29 cellular contexts compared by ENCODE assay signal in the genomic region with DNA sequence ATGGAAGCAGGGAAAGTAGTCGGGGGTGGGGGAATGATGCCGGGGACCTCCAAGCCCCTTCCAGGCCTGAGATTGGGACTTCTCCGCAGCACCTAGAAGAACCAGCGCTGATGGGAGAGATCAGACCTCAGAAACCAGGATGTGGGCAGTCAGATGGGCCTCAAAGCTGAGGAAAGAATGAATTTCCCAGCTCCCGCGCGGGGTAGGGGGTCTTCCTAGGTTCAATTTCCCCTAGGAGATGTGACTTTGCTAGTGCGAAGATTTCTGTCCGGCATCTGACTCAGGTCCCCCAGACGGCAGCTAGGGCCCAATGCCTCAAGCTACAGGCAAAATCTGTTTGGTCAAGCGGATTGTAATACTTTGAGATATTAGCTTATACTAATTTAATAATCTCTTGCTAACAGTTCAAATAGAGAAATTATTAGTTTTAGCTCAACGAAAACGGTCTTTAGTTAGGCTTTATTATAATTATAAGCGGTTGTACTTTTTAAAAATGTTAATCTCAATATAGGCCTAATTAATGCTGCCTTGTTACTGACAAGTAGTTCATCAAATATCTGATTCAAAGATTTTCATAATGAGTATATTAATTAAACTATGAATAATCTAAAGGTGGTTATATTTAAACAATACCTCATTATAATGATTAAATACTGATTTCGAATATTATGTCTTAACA. TPM values are rescaled to one million over a fixed set of nuclear protein-coding genes. Genes with fewer than 3 reads are reported as not detected.
DNase-seq lines count a peak whose midpoint lies in the region; ATAC-seq, FAIRE-seq and TF ChIP-seq lines count a peak whose summit lies in the region.
"Had no signal": no experiment of that assay in that cellular context is flagged by ENCODE, and none has a peak within 500 bp of the region (broad histone marks: within the 10 kb centered on the region; RNA-seq: fewer than 3 reads in every experiment).

No MANE protein-coding gene starts in this region.

- H3K27ac ChIP-seq in H1 (ENCODE audit: low read depth, low read length) (no peak overlapping the region), neuronal stem cell (replicated peaks; ENCODE audit: low read length) (no peak overlapping the region)
- H3K27ac ChIP-seq: esophagus squamous epithelium, hepatocyte, psoas muscle, SJCRH30, testis, uterus had no signal

- no peak overlapping the region for H2BK15ac ChIP-seq in H1 (ENCODE audit: low read length)
- H2BK15ac ChIP-seq in neuronal stem cell (ENCODE audit: low read length): no peak overlapping the region

- H3K18ac ChIP-seq in H1 (ENCODE audit: extremely low read depth, low read length) (no peak overlapping the region), neuronal stem cell (ENCODE audit: low read length) (no peak overlapping the region)

- H3K4me3 ChIP-seq in H7 (ENCODE audit: insufficient read depth, low read depth, low read length) (no peak overlapping the region), H1 (ENCODE audit: extremely low read depth in 1 of 4, insufficient read depth in 2 of 4, low read depth in 3 of 4, low read length in 4 of 4) (no peak overlapping the region), neuronal stem cell (ENCODE audit: low read length in 2 of 2) (no peak overlapping the region)
- H3K4me3 ChIP-seq: esophagus squamous epithelium, hepatocyte, psoas muscle, SJCRH30, testis, uterus had no signal

- no peak for TF ChIP-seq EP300 in H1 (IDR thresholded peaks at IDR 0.05; ENCODE audit: borderline replicate concordance in 1 of 2, low read depth in 2 of 2, low read length in 2 of 2)

- no peaks in the 10 kb centered on the region for H3K79me2 ChIP-seq in H1 (ENCODE audit: control insufficient read depth in 1 of 2, insufficient read depth in 2 of 2, low read length in 2 of 2)
- H3K79me2 ChIP-seq: hepatocyte had no signal

- H3K4me1 ChIP-seq in H1 (replicated peaks in 1 of 4; ENCODE audit: control insufficient read depth in 3 of 4, insufficient read depth in 4 of 4, low read length in 3 of 4) (peaks cover 0 to 37% (median 16%) of the 10 kb centered on the region in 4 experiments; a peak in 6 of 7 replicates), neuronal stem cell (ENCODE audit: control insufficient read depth in 2 of 2, insufficient read depth in 1 of 2, low read depth in 1 of 2, low read length in 2 of 2) (peaks cover 16 to 18% of the 10 kb centered on the region in 2 donors)
- H3K4me1 ChIP-seq: SJCRH30 had no signal

- POLR2A ChIA-PET in H1 (lab: Charles Lee; ENCODE audit: partially characterized antibody): interaction anchor here (0.6 to 14.0 kb wide), 3 partner anchors 10 to 102 kb away, joined by 3 to 184 read pairs (median 3); a partner anchor contains a TSS

- H3K23me2 ChIP-seq in H1 (ENCODE audit: low read depth, low read length): peaks cover 9% of the 10 kb centered on the region; the same call in 1 of the 2 replicates

- H3K9ac ChIP-seq in H1 (replicated peaks in 1 of 4; ENCODE audit: extremely low read depth in 1 of 4, low read depth in 3 of 4, low read length in 3 of 4) (no peak overlapping the region), neuronal stem cell (ENCODE audit: low read depth, low read length, poor library complexity) (no peak overlapping the region)

- H2AFZ ChIP-seq in H1 (ENCODE audit: low read length) (no peak overlapping the region), neuronal stem cell (ENCODE audit: low read length) (no peak overlapping the region)
- H2AFZ ChIP-seq: hepatocyte had no signal

- H3K56ac ChIP-seq in H1 (replicated peaks; ENCODE audit: insufficient read length, low read depth, low read length): no peak overlapping the region

- H3K79me1 ChIP-seq in H1 (ENCODE audit: low read depth, low read length) (no peaks in the 10 kb centered on the region), neuronal stem cell (ENCODE audit: low read depth, low read length) (no peaks in the 10 kb centered on the region)

- H3K23ac ChIP-seq in H1 (ENCODE audit: insufficient read length): no peak overlapping the region
- H3K23ac ChIP-seq in neuronal stem cell (ENCODE audit: low read depth, low read length, poor library complexity): no peak overlapping the region

- no peak overlapping the region for H2BK5ac ChIP-seq in H1 (ENCODE audit: low read depth, low read length)
- no peak overlapping the region for H2BK5ac ChIP-seq in neuronal stem cell (ENCODE audit: low read length)

- H4K91ac ChIP-seq in H1 (replicated peaks; ENCODE audit: insufficient read length, low read length) (no peak overlapping the region), neuronal stem cell (ENCODE audit: low read depth, low read length, poor library complexity) (no peak overlapping the region)

- no peak overlapping the region for H3K14ac ChIP-seq in H1 (ENCODE audit: insufficient read length)
- no peak overlapping the region for H3K14ac ChIP-seq in neuronal stem cell (ENCODE audit: low read length)

- H3K9me3 ChIP-seq in H1 (ENCODE audit: insufficient read depth in 2 of 2, low read depth in 1 of 2, low read length in 1 of 2) (no peaks in the 10 kb centered on the region), neuronal stem cell (replicated peaks in 1 of 2; ENCODE audit: control insufficient read depth in 2 of 2, insufficient read depth in 1 of 2, low read depth in 1 of 2, low read length in 2 of 2) (no peaks in the 10 kb centered on the region)
- H3K9me3 ChIP-seq: esophagus squamous epithelium, psoas muscle, SJCRH30, testis, uterus had no signal

- peak; percentile 18 for DNase-seq in ELF-1 (ENCODE audit: low read depth, low spot score)
- peak; percentile 68 for DNase-seq in H7
- peak in 1 of 2 experiments; percentile 54 for DNase-seq in H1 (ENCODE audit: low read depth in 1 of 2, low spot score in 2 of 2)
- peak; percentile 24 for DNase-seq in neuronal stem cell (ENCODE audit: low spot score)
- no peak for DNase-seq in stimulated activated CD4-positive, alpha-beta T cell treated with anti-CD3 and anti-CD28 coated beads, Interleukin-4, amount 100 ng/mL, for 4 hours
- no peak for DNase-seq in NCI-H1694 treated with DMSO at 0.1 percent for 48 hours (lab: John Stamatoyannopoulos, UW)
- DNase-seq: activated CD4-positive, alpha-beta memory T cell treated with anti-CD3 and anti-CD28 coated beads for 36 hours; activated effector memory CD4-positive, alpha-beta T cell treated with Interleukin-2 at 50 U/mL for 16 hours; activated naive CD8-positive, alpha-beta T cell treated with anti-CD3 and anti-CD28 coated beads, Interleukin-2, amount 10 ng/mL, durations not matched to agents 7 days and 5 days; caudate nucleus; esophagus squamous epithelium; foreskin melanocyte; left cardiac atrium; NCI-H2029 treated with DMSO at 0.1 percent for 48 hours; NCI-H2227 treated with DMSO at 0.1 percent for 48 hours; NCI-H526 treated with DMSO at 0.1 percent for 48 hours; psoas muscle; SJCRH30; stimulated activated naive CD8-positive, alpha-beta T cell treated with anti-CD3 and anti-CD28 coated beads, Interleukin-15, Interleukin-2, amounts not matched to agents 100 U/mL and 50 U/mL, for 24 hours; testis; uterus had no signal

- FAIRE-seq in H1 (lab: Jason Lieb, UNC): no peak
- FAIRE-seq: astrocyte, RCC 7860 had no signal

- no peak overlapping the region for H4K5ac ChIP-seq in H1 (ENCODE audit: insufficient read length, low read depth, low read length)

- no peak for TF ChIP-seq RAD21 in H1 (IDR thresholded peaks at IDR 0.05 in 1 of 2, conservative IDR thresholded peaks at IDR 0.05 in 1 of 2; ENCODE audit: low read depth in 2 of 2, low read length in 2 of 2)

- WGBS in H1 (ENCODE audit: extremely low coverage in 1 of 2, insufficient coverage in 1 of 2, insufficient read length in 1 of 2, insufficient replicate concordance in 2 of 2, low coverage in 1 of 2, low lambda C conversion rate in 2 of 2, missing lambda C conversion rate in 1 of 2), 2 experiments: 11% methylated on average over 12 of the region's 15 CpGs; no CpG with 5 or more reads in 1 of the 2 experiments
- WGBS in neuronal stem cell (ENCODE audit: extremely low coverage in 2 of 2, insufficient read length in 2 of 2, insufficient replicate concordance in 1 of 2), 2 donors: no CpG with 5 or more reads among the region's 15 CpGs

- H3K27me3 ChIP-seq in H7 (ENCODE audit: control insufficient read depth, insufficient read depth, low read length): peaks cover 99% of the 10 kb centered on the region
- H3K27me3 ChIP-seq in H1 (replicated peaks in 1 of 4; ENCODE audit: control insufficient read depth in 3 of 4, extremely low read depth in 1 of 4, insufficient read depth in 3 of 4, low read length in 3 of 4): peaks cover 96 to 100% (median 98%) of the 10 kb centered on the region in 4 experiments
- peaks cover 57 to 99% (median 92%) of the 10 kb centered on the region in 3 experiments for H3K27me3 ChIP-seq in neuronal stem cell (ENCODE audit: control insufficient read depth in 3 of 3, insufficient read depth in 3 of 3, low read depth in 1 of 3, low read length in 3 of 3)
- H3K27me3 ChIP-seq: SJCRH30 had no signal

- H4K8ac ChIP-seq in H1 (ENCODE audit: extremely low read depth, insufficient read depth, low read length) (no peak overlapping the region), neuronal stem cell (ENCODE audit: low read depth, low read length) (no peak overlapping the region)

- TF ChIP-seq CTCF in H1 (IDR thresholded peaks at IDR 0.05; ENCODE audit: control extremely low read depth in 1 of 3, insufficient read depth in 1 of 3, low read depth in 1 of 3, low read length in 3 of 3): no peak

- no peak overlapping the region for H2AK5ac ChIP-seq in H1 (ENCODE audit: low read depth, low read length)
- H2AK5ac ChIP-seq in neuronal stem cell (ENCODE audit: low read depth, low read length): no peak overlapping the region

- no peak overlapping the region for H2BK20ac ChIP-seq in H1 (ENCODE audit: low read length)

- no peak overlapping the region for H2BK12ac ChIP-seq in H1 (ENCODE audit: low read depth, low read length)
- H2BK12ac ChIP-seq in neuronal stem cell (ENCODE audit: low read length): no peak overlapping the region

- no peak for TF ChIP-seq POLR2A in H1 (IDR thresholded peaks at IDR 0.05; ENCODE audit: control extremely low read depth in 1 of 2, low read depth in 2 of 2, low read length in 2 of 2)

- H3K36me3 ChIP-seq in H7 (replicated peaks; ENCODE audit: control insufficient read depth, insufficient read depth, low read length): no peaks in the 10 kb centered on the region
- 0 out of 8 replicates have a peak, but pooled peaks cover 0 to 3% (median 0%) of the 10 kb centered on the region in 4 experiments for H3K36me3 ChIP-seq in H1 (ENCODE audit: control insufficient read depth in 2 of 4, insufficient read depth in 4 of 4, low read length in 3 of 4)
- no peaks in the 10 kb centered on the region for H3K36me3 ChIP-seq in neuronal stem cell (replicated peaks in 1 of 2; ENCODE audit: control insufficient read depth in 2 of 2, insufficient read depth in 2 of 2, low read length in 2 of 2)
- H3K36me3 ChIP-seq: esophagus squamous epithelium, uterus had no signal

- H4K20me1 ChIP-seq in H1 (replicated peaks in 1 of 2; ENCODE audit: control insufficient read depth in 1 of 2, insufficient read depth in 2 of 2, low read length in 2 of 2): peaks cover 17 to 30% of the 10 kb centered on the region in 2 experiments

- H3K4ac ChIP-seq in H1 (replicated peaks; ENCODE audit: insufficient read length, low read depth, low read length): no peak overlapping the region
- H3K4ac ChIP-seq in neuronal stem cell (ENCODE audit: low read length): no peak overlapping the region

- no peak for ATAC-seq in HG02938 (IDR thresholded peaks at IDR 0.05; ENCODE audit: unreplicated experiment)
- ATAC-seq in GM18511 (IDR thresholded peaks at IDR 0.05; ENCODE audit: unreplicated experiment): no peak
- ATAC-seq: HCT116; left cardiac atrium; psoas muscle; stimulated activated naive CD8-positive, alpha-beta T cell treated with anti-CD3 and anti-CD28 coated beads, Interleukin-15, Interleukin-2, amounts not matched to agents 100 U/mL and 50 U/mL, for 24 hours; T-cell had no signal

- H2BK120ac ChIP-seq in H1 (replicated peaks; ENCODE audit: low read depth, low read length) (no peak overlapping the region), neuronal stem cell (ENCODE audit: low read depth, low read length) (no peak overlapping the region)

- H3K4me2 ChIP-seq in H1 (ENCODE audit: insufficient read depth in 1 of 2, low read depth in 2 of 2, low read length in 2 of 2): peak overlapping the region; percentile 10 to 27; a peak in 2 of 4 replicates
- no peak overlapping the region for H3K4me2 ChIP-seq in neuronal stem cell (ENCODE audit: insufficient read depth, low read length, poor library complexity, severe bottlenecking)
- H3K4me2 ChIP-seq: hepatocyte had no signal

- CTCF ChIA-PET in H1 (lab: Charles Lee; ENCODE audit: partially characterized antibody): interaction anchor here (1.5 to 12.4 kb wide), 3 partner anchors 10 to 389 kb away, joined by 3 to 198 read pairs (median 4); a partner anchor contains a TSS

RNA-seq across cellular contexts. Expression of a gene that starts 5.8 kb away (rescaled TPM):
- total RNA-seq in H7 (2014; rRNA removed; shearing (Covaris generic)): 0.26 TPM in 1 of 2 replicates, not detected in the other
- total RNA-seq in H1 (2021; fragmentation: NEBNext Ultra II Directional; extraction: Animal tissue kit (Norgen Biotek cat#: 25700)): not detected in 2 replicates
- 0.05 and 0.11 TPM in 2 replicates for polyA plus RNA-seq in H1 (2011; rRNA removed)
- polyA plus RNA-seq in H1 (2011; cell fraction: cytosol; rRNA removed): 0.08 TPM
- 0.07 TPM for polyA plus RNA-seq in H1 (2011; cell fraction: nucleus; rRNA removed)
- polyA plus RNA-seq in H1 (2012, experiment 1 of 2): not detected in 4 replicates
- polyA plus RNA-seq in H1 (2012, experiment 2 of 2): not detected
- polyA plus RNA-seq in H1 (2013, experiment 1 of 2): 0.04 TPM
- 0.22 TPM for polyA plus RNA-seq in H1 (2013, experiment 2 of 2)
- polyA minus RNA-seq in H1 (2011; rRNA and poly(A)+ RNA removed): 0.19 TPM in 1 of 2 replicates, not detected in the other
- not detected for polyA minus RNA-seq in H1 (2011; cell fraction: cytosol; rRNA and poly(A)+ RNA removed)
- not detected for polyA minus RNA-seq in H1 (2011; cell fraction: nucleus; rRNA and poly(A)+ RNA removed)
- polyA plus RNA-seq in neuronal stem cell (2013, experiment 1 of 2): 0.08 TPM
- polyA plus RNA-seq in neuronal stem cell (2013, experiment 2 of 2): 0.10 TPM
- total RNA-seq: activated CD4-positive, alpha-beta memory T cell treated with anti-CD3 and anti-CD28 coated beads for 36 hours; activated naive CD8-positive, alpha-beta T cell treated with anti-CD3 and anti-CD28 coated beads, Interleukin-2, amount 10 ng/mL, durations not matched to agents 7 days and 5 days; CD4-positive, alpha-beta memory T cell; esophagus squamous epithelium; hepatocyte; T-cell; testis had no signal
- polyA plus RNA-seq: CD4-positive, alpha-beta memory T cell; hepatocyte had no signal

RNA-seq across cellular contexts. Expression of a gene that starts 11.6 kb away (rescaled TPM):
- not detected in 2 replicates for total RNA-seq in H7 (2014; rRNA removed; shearing (Covaris generic))
- 0.13 and 0.45 TPM in 2 replicates for total RNA-seq in H1 (2021; fragmentation: NEBNext Ultra II Directional; extraction: Animal tissue kit (Norgen Biotek cat#: 25700))
- 0.05 TPM in 1 of 2 replicates, not detected in the other for polyA plus RNA-seq in H1 (2011; rRNA removed)
- not detected for polyA plus RNA-seq in H1 (2011; cell fraction: cytosol; rRNA removed)
- 0.56 TPM for polyA plus RNA-seq in H1 (2011; cell fraction: nucleus; rRNA removed)
- 0.11 TPM in 1 of 4 replicates, not detected in the others for polyA plus RNA-seq in H1 (2012, experiment 1 of 2)
- polyA plus RNA-seq in H1 (2012, experiment 2 of 2): not detected
- 0.06 TPM for polyA plus RNA-seq in H1 (2013, experiment 1 of 2)
- polyA plus RNA-seq in H1 (2013, experiment 2 of 2): 0.06 TPM
- polyA minus RNA-seq in H1 (2011; rRNA and poly(A)+ RNA removed): not detected in 2 replicates
- polyA minus RNA-seq in H1 (2011; cell fraction: cytosol; rRNA and poly(A)+ RNA removed): not detected
- 0.50 TPM for polyA minus RNA-seq in H1 (2011; cell fraction: nucleus; rRNA and poly(A)+ RNA removed)
- polyA plus RNA-seq in neuronal stem cell (2013, experiment 1 of 2): 0.06 TPM
- 0.10 TPM for polyA plus RNA-seq in neuronal stem cell (2013, experiment 2 of 2)
- total RNA-seq: activated CD4-positive, alpha-beta memory T cell treated with anti-CD3 and anti-CD28 coated beads for 36 hours; activated naive CD8-positive, alpha-beta T cell treated with anti-CD3 and anti-CD28 coated beads, Interleukin-2, amount 10 ng/mL, durations not matched to agents 7 days and 5 days; CD4-positive, alpha-beta memory T cell; esophagus squamous epithelium; left cardiac atrium; psoas muscle; uterus had no signal
- polyA plus RNA-seq: CD4-positive, alpha-beta memory T cell; psoas muscle had no signal

Comparison
In these comparisons a context has a peak if more than half of its experiments do, and no peak if none do; other contexts are left out.
1. DNase-seq: peak in ELF-1 (single experiment), H7 (single experiment) and neuronal stem cell (single experiment); none in stimulated activated CD4-positive, alpha-beta T cell treated with anti-CD3 and anti-CD28 coated beads, Interleukin-4, amount 100 ng/mL, for 4 hours (0 of 2) and NCI-H1694 treated with DMSO at 0.1 percent for 48 hours (single experiment).